In genomic region chr7:30065746-30066145, GRCh38 we compare ENCODE assay signal across 1 cellular context.
TF ChIP-seq lines count a peak whose summit lies in the region.

No MANE protein-coding gene starts in this region.

TF ChIP-seq in A549, 52 proteins besides CTCF, POLR2A, EP300 and RAD21 (continued from another document):
- no peak for TF ChIP-seq ESRRA (IDR thresholded peaks at IDR 0.05; ENCODE audit: borderline replicate concordance, low read length)
- no peak for TF ChIP-seq CEBPB (IDR thresholded peaks at IDR 0.05)
- TF ChIP-seq KDM5A (IDR thresholded peaks at IDR 0.05): no peak
- no peak for TF ChIP-seq FOSL2 (IDR thresholded peaks at IDR 0.05)
- TF ChIP-seq FOSL2 (CRISPR knock-in tag; IDR thresholded peaks at IDR 0.05): no peak
- TF ChIP-seq RFX5 (IDR thresholded peaks at IDR 0.05): no peak
- TF ChIP-seq ZFP36 (IDR thresholded peaks at IDR 0.05; ENCODE audit: borderline replicate concordance, partially characterized antibody): no peak
- no peak for TF ChIP-seq JUN (IDR thresholded peaks at IDR 0.05)
TF ChIP-seq in A549: peak in this region for 0.
